17 cellular contexts compared by ENCODE assay signal in the genomic region with DNA sequence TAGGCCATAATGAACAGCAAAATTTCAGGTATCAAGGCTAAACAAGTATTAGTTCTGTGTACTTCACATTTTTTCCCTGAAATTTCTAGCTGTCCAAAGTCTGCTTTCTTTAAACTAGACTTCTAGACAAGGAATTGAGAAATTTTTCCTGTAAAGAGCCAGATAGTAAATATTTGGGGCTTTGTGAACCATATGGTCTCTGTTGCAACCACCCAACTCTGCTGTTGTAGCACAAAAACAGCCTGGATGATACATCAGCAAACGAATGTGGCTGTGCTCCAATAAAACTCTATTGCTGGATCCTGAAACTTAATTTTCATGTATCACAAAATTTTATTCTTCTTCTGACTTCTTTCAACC.
DNase-seq lines count a peak whose midpoint lies in the region; ATAC-seq and TF ChIP-seq lines count a peak whose summit lies in the region.
"Had no signal": no experiment of that assay in that cellular context is flagged by ENCODE, and none has a peak within 500 bp of the region (broad histone marks: within the 10 kb centered on the region; RNA-seq: fewer than 3 reads in every experiment).

No MANE protein-coding gene starts in this region.

- no peak overlapping the region for H2BK120ac ChIP-seq in mesenchymal stem cell (ENCODE audit: low read depth, low read length)

- H3K9me2 ChIP-seq in PC-3 (replicated peaks; ENCODE audit: low read length), result no peaks in the 10 kb centered on the region

- no peaks in the 10 kb centered on the region for H3F3A ChIP-seq in PC-3 (ENCODE audit: low read length, unreplicated experiment)

- no peak overlapping the region for H3K4ac ChIP-seq in mesenchymal stem cell (ENCODE audit: low read depth in 1 of 2, low read length in 2 of 2)

- no peaks in the 10 kb centered on the region for H3K27me3 ChIP-seq in PC-3 (ENCODE audit: low read length)
- no peaks in the 10 kb centered on the region for H3K27me3 ChIP-seq in mesenchymal stem cell (ENCODE audit: control insufficient read depth in 1 of 2, insufficient read depth in 1 of 2, low read length in 2 of 2)
- H3K27me3 ChIP-seq: BLaER1 had no signal

- H3K79me1 ChIP-seq in mesenchymal stem cell (replicated peaks; ENCODE audit: low read length, poor library complexity, severe bottlenecking), result no peaks in the 10 kb centered on the region

- H2AFZ ChIP-seq in PC-3 (ENCODE audit: low read length) (no peak overlapping the region), mesenchymal stem cell (ENCODE audit: low read depth, low read length) (no peak overlapping the region)

- CTCF ChIA-PET in PC-3 (lab: Charles Lee), result no interaction called here

- peak; percentile 10 for ATAC-seq in PC-3
- ATAC-seq in GM19463 (IDR thresholded peaks at IDR 0.05; ENCODE audit: unreplicated experiment), result no peak
- no peak for ATAC-seq in HG02938 (IDR thresholded peaks at IDR 0.05; ENCODE audit: unreplicated experiment)
- ATAC-seq: stimulated activated naive CD8-positive, alpha-beta T cell treated with anti-CD3 and anti-CD28 coated beads, Interleukin-15, Interleukin-2, amounts not matched to agents 100 U/mL and 50 U/mL, for 24 hours had no signal

- H4K20me1 ChIP-seq in PC-3 (ENCODE audit: low read length), result no peaks in the 10 kb centered on the region
- H4K20me1 ChIP-seq: BLaER1 had no signal

- no peaks in the 10 kb centered on the region for H3K9me3 ChIP-seq in PC-3 (ENCODE audit: low read length)
- no peaks in the 10 kb centered on the region for H3K9me3 ChIP-seq in mesenchymal stem cell (ENCODE audit: control insufficient read depth, low read length)
- H3K9me3 ChIP-seq: BLaER1 had no signal

- no peak overlapping the region for H3K23ac ChIP-seq in mesenchymal stem cell (ENCODE audit: low read length in 2 of 2)

- H2BK5ac ChIP-seq in mesenchymal stem cell (ENCODE audit: low read depth, low read length, poor library complexity, severe bottlenecking), result no peak overlapping the region

- H3K14ac ChIP-seq in mesenchymal stem cell (ENCODE audit: low read length in 2 of 2), result no peak overlapping the region

- TF ChIP-seq CTCF in AG10803 (conservative IDR thresholded peaks at IDR 0.05; ENCODE audit: low read length), result no peak
- no peak for TF ChIP-seq CTCF in PC-3 (conservative IDR thresholded peaks at IDR 0.05; ENCODE audit: low read depth, low read length)

- H3K9ac ChIP-seq in PC-3 (ENCODE audit: low read length) (peak overlapping the region; percentile 51), mesenchymal stem cell (ENCODE audit: low read length) (peak overlapping the region; percentile 24)
- H3K9ac ChIP-seq: BLaER1 had no signal

- H3K27ac ChIP-seq in PC-3 (ENCODE audit: low read length), result peak overlapping the region; percentile 84
- no peak overlapping the region for H3K27ac ChIP-seq in mesenchymal stem cell (ENCODE audit: low read length, poor library complexity, severe bottlenecking)
- H3K27ac ChIP-seq: BLaER1, SK-N-MC had no signal

- no TSS peak for BruUV-seq in PC-3 (replicated peaks; lab: Mats Ljungman, UMichigan)

- no peaks in the 10 kb centered on the region for H3K36me3 ChIP-seq in PC-3 (ENCODE audit: low read depth, low read length)
- no peaks in the 10 kb centered on the region for H3K36me3 ChIP-seq in mesenchymal stem cell (ENCODE audit: control insufficient read depth in 1 of 2, insufficient read depth in 2 of 2, low read depth in 1 of 2, low read length in 2 of 2)
- H3K36me3 ChIP-seq: BLaER1 had no signal

- H3K4me2 ChIP-seq in PC-3 (ENCODE audit: low read length) (peak overlapping the region; percentile 49), mesenchymal stem cell (ENCODE audit: low read length, poor library complexity, severe bottlenecking) (no peak overlapping the region)
- H3K4me2 ChIP-seq: BLaER1 had no signal

- H3K79me2 ChIP-seq in PC-3 (ENCODE audit: low read length), result no peaks in the 10 kb centered on the region

- DNase-seq in AG10803 (ENCODE audit: low read depth), result peak; percentile 94
- peak; percentile 17 for DNase-seq in PC-3
- DNase-seq in fibroblast of gingiva (ENCODE audit: low read depth), result peak; percentile 86
- DNase-seq in mesenchymal stem cell, result peak; percentile 77
- no peak for DNase-seq in NCI-H1436 (lab: John Stamatoyannopoulos, UW)
- DNase-seq in hepatic stellate cell (ENCODE audit: low spot score), result no peak
- DNase-seq: activated CD4-positive, alpha-beta T cell treated with anti-CD3 and anti-CD28 coated beads, Interleukin-2, amount 50 U/mL, for 48 hours; activated naive CD8-positive, alpha-beta T cell treated with anti-CD3 and anti-CD28 coated beads for 36 hours; activated T-cell treated with anti-CD3 and anti-CD28 coated beads, Interleukin-2, amount 50 U/mL, for 48 hours; endodermal cell; NCI-H1694; stimulated activated CD4-positive, alpha-beta T cell treated with anti-CD3 and anti-CD28 coated beads, Interleukin-12 subunit alpha, Interleukin-12 subunit beta, amount 100 ng/mL, for 4 hours; stimulated activated naive CD8-positive, alpha-beta T cell treated with anti-CD3 and anti-CD28 coated beads, Interleukin-15, Interleukin-2, amounts not matched to agents 100 U/mL and 50 U/mL, for 24 hours had no signal

- H4K8ac ChIP-seq in mesenchymal stem cell (ENCODE audit: low read length), result no peak overlapping the region

- 88% methylated on average over 1 of the region's 1 CpG for WGBS in mesenchymal stem cell

- H2BK15ac ChIP-seq in mesenchymal stem cell (ENCODE audit: low read depth, poor library complexity, severe bottlenecking), result no peak overlapping the region

- no peak overlapping the region for H3K18ac ChIP-seq in mesenchymal stem cell (ENCODE audit: low read depth in 1 of 2, low read length in 2 of 2)

- intact Hi-C loops in PC-3 (cut with micrococcal nuclease), result no loop called here

- H2AK5ac ChIP-seq in mesenchymal stem cell (ENCODE audit: low read length, severe bottlenecking), result no peak overlapping the region

- no peak overlapping the region for H4K91ac ChIP-seq in mesenchymal stem cell (ENCODE audit: low read length)

- H3K4me1 ChIP-seq in PC-3 (ENCODE audit: insufficient read depth, low read length) (peaks cover 15% of the 10 kb centered on the region), mesenchymal stem cell (ENCODE audit: control insufficient read depth, insufficient read depth, low read depth, low read length) (peaks cover 2% of the 10 kb centered on the region)
- H3K4me1 ChIP-seq: BLaER1 had no signal

- POLR2A ChIA-PET in PC-3 (lab: Charles Lee; ENCODE audit: unreplicated experiment), result no interaction called here

- peak overlapping the region in 1 of 2 experiments; percentile 14 for H2BK12ac ChIP-seq in mesenchymal stem cell (ENCODE audit: low read length in 2 of 2)

- H3K4me3 ChIP-seq in AG10803 (ENCODE audit: low read length) (no peak overlapping the region), PC-3 (ENCODE audit: low read length) (no peak overlapping the region), mesenchymal stem cell (ENCODE audit: insufficient read depth in 1 of 2, low read depth in 1 of 2, low read length in 2 of 2) (no peak overlapping the region)
- H3K4me3 ChIP-seq: BLaER1, SK-N-MC had no signal

Comparison
In these comparisons a context has a peak if more than half of its experiments do, and no peak if none do; other contexts are left out.
1. DNase-seq: peak in AG10803 (single experiment), PC-3 (single experiment), fibroblast of gingiva (single experiment) and mesenchymal stem cell (single experiment); none in NCI-H1436 (single experiment) and hepatic stellate cell (single experiment).